Comparison of ENCODE assay signal across 15 cellular contexts in the genomic region with DNA sequence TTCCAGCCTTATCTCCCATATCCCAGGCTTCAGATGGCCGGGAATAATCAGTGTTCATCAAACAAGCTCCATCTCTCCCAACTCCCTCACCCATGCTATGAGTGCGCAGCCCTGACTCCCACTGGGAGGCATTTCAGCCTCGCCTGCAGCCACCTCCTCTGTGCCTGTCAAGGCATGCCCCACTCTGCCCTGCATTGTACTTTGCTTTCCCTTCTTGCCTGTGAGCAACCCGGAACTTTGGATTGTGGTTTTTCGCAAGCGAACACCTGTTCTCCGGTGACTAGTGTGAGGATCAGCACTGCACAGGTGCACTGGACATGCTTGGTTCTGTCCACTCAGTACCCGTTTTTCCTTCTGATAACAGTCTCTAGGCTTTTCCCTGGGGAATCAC. TPM values are rescaled to one million over a fixed set of nuclear protein-coding genes. Genes with fewer than 3 reads are reported as not detected.
DNase-seq lines count a peak whose midpoint lies in the region; ATAC-seq and TF ChIP-seq lines count a peak whose summit lies in the region.
"Had no signal": no experiment of that assay in that cellular context is flagged by ENCODE, and none has a peak within 500 bp of the region (broad histone marks: within the 10 kb centered on the region; RNA-seq: fewer than 3 reads in every experiment).

No MANE protein-coding gene starts in this region.

- WGBS in GM23248 (ENCODE audit: low coverage in 1 of 2, low lambda C conversion rate in 2 of 2, missing lambda C conversion rate in 2 of 2), 2 experiments = 79 to 82% methylated on average over 8 of the region's 8 CpGs

- no peaks in the 10 kb centered on the region for H3F3A ChIP-seq in GM23248 (ENCODE audit: insufficient read depth)

- H3K4me1 ChIP-seq in Peyer's patch (peaks cover 0 to 12% (median 0%) of the 10 kb centered on the region in 4 donors), GM23248 (ENCODE audit: insufficient read depth) (no peaks in the 10 kb centered on the region)

- in situ Hi-C loops in KBM-7 (cut with MboI; ENCODE audit: low pct_unique_long_range_greater_than_20kb, low sequenced_read_pairs) (loop anchor here (25.0 kb wide), 1 partner anchor 276 kb away; no protein-coding TSS in a partner anchor), GM23248 (cut with MboI) (loop anchor here (25.0 kb wide), 2 partner anchors 276 to 1701 kb away; a partner anchor contains a TSS)

- H3K36me3 ChIP-seq in Peyer's patch (no peaks in the 10 kb centered on the region), GM23248 (ENCODE audit: low read depth) (no peaks in the 10 kb centered on the region)

- H3K4me3 ChIP-seq in Peyer's patch = no peak overlapping the region
- H3K4me3 ChIP-seq in GM23248 = no peak overlapping the region
- H3K4me3 ChIP-seq: K562, lung had no signal

- intact Hi-C loops in left colon (cut with DNase I, micrococcal nuclease) = no loop called here

- TF ChIP-seq CTCF in Peyer's patch (IDR thresholded peaks at IDR 0.05) = no peak

- ATAC-seq in left colon = peak; percentile 86
- no peak for ATAC-seq in HG02852 (IDR thresholded peaks at IDR 0.05; ENCODE audit: unreplicated experiment)
- no peak for ATAC-seq in GM21447 (IDR thresholded peaks at IDR 0.05; ENCODE audit: unreplicated experiment)
- ATAC-seq: K562; stimulated activated naive CD8-positive, alpha-beta T cell treated with anti-CD3 and anti-CD28 coated beads, Interleukin-15, amount 100 ng/mL, for 72 hours had no signal

- no peaks in the 10 kb centered on the region for H3K9me2 ChIP-seq in GM23248 (ENCODE audit: insufficient read depth)
- H3K9me2 ChIP-seq: SK-N-SH had no signal

- H3K9ac ChIP-seq in GM23248 = no peak overlapping the region
- H3K9ac ChIP-seq: SK-N-SH had no signal

- H4K20me1 ChIP-seq in GM23248 (ENCODE audit: insufficient read depth) = no peaks in the 10 kb centered on the region

- no peak for TF ChIP-seq POLR2A in Peyer's patch (IDR thresholded peaks at IDR 0.05)

- H3K9me3 ChIP-seq in Peyer's patch = no peaks in the 10 kb centered on the region
- H3K9me3 ChIP-seq in GM23248 (ENCODE audit: low read depth) = no peaks in the 10 kb centered on the region
- H3K9me3 ChIP-seq: SK-N-SH had no signal

- H3K79me2 ChIP-seq in GM23248 (ENCODE audit: insufficient read depth) = no peaks in the 10 kb centered on the region

- H3K27me3 ChIP-seq in Peyer's patch = no peaks in the 10 kb centered on the region
- H3K27me3 ChIP-seq in GM23248 (replicated peaks; ENCODE audit: insufficient read depth) = no peaks in the 10 kb centered on the region

- no peak overlapping the region for H2AFZ ChIP-seq in GM23248

- no peak overlapping the region for H3K4me2 ChIP-seq in GM23248 (ENCODE audit: unreplicated experiment)
- H3K4me2 ChIP-seq: SK-N-SH had no signal

- DNase-seq in DMS53 (lab: John Stamatoyannopoulos, UW) (peak; percentile 67), LHCN-M2 (ENCODE audit: low read depth) (peak; percentile 88), Peyer's patch (peak in 2 of 3 donors; percentile 70 to 73), left colon (peak; percentile 58 to 74), KBM-7 (no peak), GM23248 (no peak)
- DNase-seq: activated CD4-positive, CD25-positive, alpha-beta regulatory T cell; GOT3; hippocampal formation; SK-N-SH; stimulated activated naive CD8-positive, alpha-beta T cell treated with anti-CD3 and anti-CD28 coated beads, Interleukin-15, amount 100 ng/mL, for 72 hours had no signal

- H3K27ac ChIP-seq in Peyer's patch = peak overlapping the region in 3 of 4 donors; percentile 2 to 82 (median 71)
- no peak overlapping the region for H3K27ac ChIP-seq in GM23248

RNA-seq across cellular contexts. Expression of a gene that starts 9.2 kb away (rescaled TPM):
- 1.8 and 1.9 TPM in 2 replicates for total RNA-seq in LHCN-M2 (2014; rRNA removed)
- 0.05 TPM for polyA plus RNA-seq in LHCN-M2 (2012)
- 10 to 100 TPM in 3 of 4 donors, not detected in 1; 12.8 to 50.2 (median 22.3) TPM for total RNA-seq in Peyer's patch
- 1 to 10 TPM; 2.0 to 4.0 TPM for total RNA-seq in left colon
- 0.65 and 0.76 TPM in 2 replicates for total RNA-seq in GM23248 (2014; rRNA removed; shearing (Covaris generic))
- 0.10 and 0.20 TPM in 2 replicates for polyA plus RNA-seq in GM23248 (2016; fragmentation: Nextera tagmentation; extraction: Ambion mirVana)

RNA-seq across cellular contexts. Expression of a gene that starts 21.5 kb away (rescaled TPM):
- total RNA-seq in LHCN-M2 (2014; rRNA removed) = 9.7 and 11.7 TPM in 2 replicates
- polyA plus RNA-seq in LHCN-M2 (2012) = 4.4 TPM
- 10 to 100 TPM; 37.1 to 95.1 (median 62.8) TPM for total RNA-seq in Peyer's patch
- total RNA-seq in left colon = 10 to 100 TPM; 54.1 to 71.9 TPM
- 11.9 and 18.6 TPM in 2 replicates for total RNA-seq in GM23248 (2014; rRNA removed; shearing (Covaris generic))
- polyA plus RNA-seq in GM23248 (2016; fragmentation: Nextera tagmentation; extraction: Ambion mirVana) = 10.3 and 12.6 TPM in 2 replicates

RNA-seq across cellular contexts. Expression of a gene that starts 49.9 kb away (rescaled TPM):
- total RNA-seq in LHCN-M2 (2014; rRNA removed) (not detected in 2 replicates), Peyer's patch (100 to 1,000 TPM in 1 of 4 donors, 10 to 100 TPM in 2, 1 to 10 TPM in 1; 5.8 to 160 (median 75.8) TPM), left colon (100 to 1,000 TPM; 115 to 116 TPM)
- not detected for polyA plus RNA-seq in LHCN-M2 (2012)
- total RNA-seq in GM23248 (2014; rRNA removed; shearing (Covaris generic)) = 0.25 TPM in 1 of 2 replicates, not detected in the other
- not detected in 2 replicates for polyA plus RNA-seq in GM23248 (2016; fragmentation: Nextera tagmentation; extraction: Ambion mirVana)

RNA-seq across cellular contexts. Expression of a gene that starts 52.7 kb away (rescaled TPM):
- total RNA-seq in LHCN-M2 (2014; rRNA removed) = 57.5 and 63.3 TPM in 2 replicates
- polyA plus RNA-seq in LHCN-M2 (2012) = 53.1 TPM
- total RNA-seq in Peyer's patch = 100 to 1,000 TPM; 125 to 205 (median 156) TPM
- 100 to 1,000 TPM in 1 of 2 donors, 10 to 100 TPM in 1; 79.8 to 117 TPM for total RNA-seq in left colon
- total RNA-seq in GM23248 (2014; rRNA removed; shearing (Covaris generic)) = 30.4 and 36.9 TPM in 2 replicates
- polyA plus RNA-seq in GM23248 (2016; fragmentation: Nextera tagmentation; extraction: Ambion mirVana) = 45.2 and 46.7 TPM in 2 replicates

Comparison
In these comparisons a context has a peak if more than half of its experiments do, and no peak if none do; other contexts are left out.
1. DNase-seq: peak in DMS53 (single experiment), LHCN-M2 (single experiment), Peyer's patch (2 of 3) and left colon (2 of 2); none in KBM-7 (single experiment) and GM23248 (single experiment).